In the genomic region with DNA sequence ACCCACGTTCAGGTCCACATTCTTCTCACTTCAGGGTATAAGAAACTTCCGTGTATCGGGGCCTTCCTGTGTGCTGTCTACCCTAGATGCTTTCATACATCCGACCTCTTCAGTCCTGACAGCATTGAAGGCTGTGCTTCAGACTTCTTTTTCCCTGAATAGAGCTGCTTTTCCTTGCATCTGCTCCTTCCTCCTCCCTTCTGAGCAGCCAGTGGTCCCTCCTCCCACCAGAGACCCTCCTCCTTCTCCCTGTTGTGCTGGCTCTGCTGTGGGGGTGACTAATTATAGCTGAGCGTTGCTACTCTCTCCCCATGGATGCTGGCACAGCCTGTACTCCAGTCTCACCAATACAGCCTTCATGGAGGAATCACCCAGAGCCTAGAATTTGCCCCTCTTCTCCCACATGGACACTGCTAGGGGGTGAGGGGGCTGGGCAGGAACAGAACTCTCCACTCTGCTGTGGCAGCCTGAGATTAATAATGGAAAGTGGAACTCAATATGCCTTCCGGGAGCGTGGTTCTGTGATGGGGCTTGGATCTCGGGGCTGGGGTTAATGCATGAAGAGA, we compare ENCODE assay signal across 12 cellular contexts. TPM values are rescaled to one million over a fixed set of nuclear protein-coding genes. Genes with fewer than 3 reads are reported as not detected.
DNase-seq lines count a peak whose midpoint lies in the region; ATAC-seq and TF ChIP-seq lines count a peak whose summit lies in the region.
"Had no signal": no experiment of that assay in that cellular context is flagged by ENCODE, and none has a peak within 500 bp of the region (broad histone marks: within the 10 kb centered on the region; RNA-seq: fewer than 3 reads in every experiment).

No MANE protein-coding gene starts in this region.

- POLR2A ChIA-PET in naive thymus-derived CD8-positive, alpha-beta T cell (lab: Charles Lee): no interaction called here

- H3K9me3 Mint-ChIP-seq in CD4-positive, CD25-positive, alpha-beta regulatory T cell: no peaks in the 10 kb centered on the region
- no peaks in the 10 kb centered on the region for H3K9me3 Mint-ChIP-seq in HFFc6
- H3K9me3 Mint-ChIP-seq in naive thymus-derived CD8-positive, alpha-beta T cell: no peaks in the 10 kb centered on the region

- no peak for TF ChIP-seq CTCF in HFFc6 (IDR thresholded peaks at IDR 0.05)
- no peak for TF ChIP-seq CTCF in astrocyte of the cerebellum (IDR thresholded peaks at IDR 0.05; ENCODE audit: low read depth, low read length, missing control alignments)

- no peak overlapping the region for H3K27ac ChIP-seq in CD4-positive, CD25-positive, alpha-beta regulatory T cell (ENCODE audit: insufficient read depth, low read length, poor library complexity, severe bottlenecking)

- no peak for ATAC-seq in CD4-positive, CD25-positive, alpha-beta regulatory T cell (ENCODE audit: low read depth in 2 of 2)
- no peak for ATAC-seq in naive thymus-derived CD8-positive, alpha-beta T cell
- no peak for ATAC-seq in HG03565 (IDR thresholded peaks at IDR 0.05; ENCODE audit: unreplicated experiment)
- ATAC-seq in GM21381 (IDR thresholded peaks at IDR 0.05; ENCODE audit: unreplicated experiment): no peak
- ATAC-seq: left colon, sciatic nerve had no signal

- peaks cover 43% of the 10 kb centered on the region for H3K4me1 ChIP-seq in CD4-positive, CD25-positive, alpha-beta regulatory T cell (ENCODE audit: control insufficient read depth, insufficient read depth, low read length, poor library complexity, severe bottlenecking)

- no peaks in the 10 kb centered on the region for H3K9me3 ChIP-seq in CD4-positive, CD25-positive, alpha-beta regulatory T cell (ENCODE audit: control insufficient read depth in 2 of 2, low read length in 2 of 2)

- H3K4me1 Mint-ChIP-seq in CD4-positive, CD25-positive, alpha-beta regulatory T cell: peaks cover 0 to 41% (median 26%) of the 10 kb centered on the region in 4 donors
- H3K4me1 Mint-ChIP-seq in HFFc6 (ENCODE audit: low read depth): peaks cover 36% of the 10 kb centered on the region
- H3K4me1 Mint-ChIP-seq in naive thymus-derived CD8-positive, alpha-beta T cell: peaks cover 22 to 40% (median 34%) of the 10 kb centered on the region in 4 donors

- H3K4me3 ChIP-seq in CD4-positive, CD25-positive, alpha-beta regulatory T cell (ENCODE audit: low read depth, low read length): no peak overlapping the region
- H3K4me3 ChIP-seq in astrocyte of the cerebellum (ENCODE audit: low read depth, low read length): peak overlapping the region; percentile 91

- no peak for DNase-seq in CD4-positive, CD25-positive, alpha-beta regulatory T cell
- DNase-seq in HFFc6: no peak
- no peak for DNase-seq in astrocyte of the cerebellum (ENCODE audit: low read depth)
- no peak for DNase-seq in naive thymus-derived CD8-positive, alpha-beta T cell
- no peak for DNase-seq in NCI-H1092 treated with DMSO at 0.1 percent for 48 hours (lab: John Stamatoyannopoulos, UW)
- no peak for DNase-seq in GF-D8 (lab: John Stamatoyannopoulos, UW)
- DNase-seq: left colon; NCI-H1105 treated with DMSO at 0.1 percent for 48 hours; stimulated activated naive CD4-positive, alpha-beta T cell had no signal

- H3K36me3 Mint-ChIP-seq in CD4-positive, CD25-positive, alpha-beta regulatory T cell: no peaks in the 10 kb centered on the region
- no peaks in the 10 kb centered on the region; the same call in 1 of the 2 replicates for H3K36me3 Mint-ChIP-seq in HFFc6 (ENCODE audit: low read depth)
- H3K36me3 Mint-ChIP-seq in naive thymus-derived CD8-positive, alpha-beta T cell: no peaks in the 10 kb centered on the region

- in situ Hi-C loops in astrocyte of the cerebellum (cut with HindIII; ENCODE audit: low sequenced_read_pairs): no loop called here

- peaks cover 13% of the 10 kb centered on the region for H3K27me3 ChIP-seq in CD4-positive, CD25-positive, alpha-beta regulatory T cell (ENCODE audit: control insufficient read depth, insufficient read depth, low read length)

- H3K4me3 Mint-ChIP-seq in CD4-positive, CD25-positive, alpha-beta regulatory T cell: peak overlapping the region; percentile 74 to 95 (median 87)
- H3K4me3 Mint-ChIP-seq in HFFc6: peak overlapping the region; percentile 89
- peak overlapping the region; percentile 71 to 90 (median 82) for H3K4me3 Mint-ChIP-seq in naive thymus-derived CD8-positive, alpha-beta T cell

- peaks cover 31% of the 10 kb centered on the region for H3K27me3 Mint-ChIP-seq in CD4-positive, CD25-positive, alpha-beta regulatory T cell
- peaks cover 2% of the 10 kb centered on the region for H3K27me3 Mint-ChIP-seq in HFFc6 (ENCODE audit: insufficient read depth)
- peaks cover 0 to 12% (median 0%) of the 10 kb centered on the region in 5 donors for H3K27me3 Mint-ChIP-seq in naive thymus-derived CD8-positive, alpha-beta T cell

- H3K27ac Mint-ChIP-seq in CD4-positive, CD25-positive, alpha-beta regulatory T cell: peak overlapping the region in 2 of 3 donors; percentile 48 to 82
- peak overlapping the region; percentile 77 for H3K27ac Mint-ChIP-seq in HFFc6
- H3K27ac Mint-ChIP-seq in naive thymus-derived CD8-positive, alpha-beta T cell: peak overlapping the region in 4 of 10 donors; percentile 41 to 86 (median 58)

- no peaks in the 10 kb centered on the region for H3K36me3 ChIP-seq in CD4-positive, CD25-positive, alpha-beta regulatory T cell (ENCODE audit: control insufficient read depth, insufficient read depth, low read length)

RNA-seq across cellular contexts. Expression of a gene that starts 1.1 kb away (rescaled TPM):
- total RNA-seq in CD4-positive, CD25-positive, alpha-beta regulatory T cell: 1.3 TPM
- polyA plus RNA-seq in CD4-positive, CD25-positive, alpha-beta regulatory T cell: not detected
- 1 to 10 TPM; 3.3 to 4.2 (median 3.7) TPM for total RNA-seq in HFFc6 (2021; fragmentation: NEBNext Ultra II Directional; extraction: Animal tissue kit (Norgen Biotek cat#: 25700))
- 1 to 10 TPM; 1.6 to 2.7 TPM for total RNA-seq in naive thymus-derived CD8-positive, alpha-beta T cell
- polyA plus RNA-seq in naive thymus-derived CD8-positive, alpha-beta T cell: under 1 TPM; 0.04 to 0.20 (median 0.19) TPM

RNA-seq across cellular contexts. Expression of a gene that starts 2.6 kb away (rescaled TPM):
- 34.5 TPM for total RNA-seq in CD4-positive, CD25-positive, alpha-beta regulatory T cell
- 1 to 10 TPM; 1.9 to 4.5 (median 3.4) TPM for polyA plus RNA-seq in CD4-positive, CD25-positive, alpha-beta regulatory T cell
- total RNA-seq in HFFc6 (2021; fragmentation: NEBNext Ultra II Directional; extraction: Animal tissue kit (Norgen Biotek cat#: 25700)): 10 to 100 TPM; 46.3 to 55.9 (median 51.1) TPM
- total RNA-seq in naive thymus-derived CD8-positive, alpha-beta T cell: 10 to 100 TPM; 34.5 to 47.3 TPM
- 1 to 10 TPM; 1.6 to 3.0 (median 2.3) TPM for polyA plus RNA-seq in naive thymus-derived CD8-positive, alpha-beta T cell

RNA-seq across cellular contexts. Expression of a gene that starts 22.9 kb away (rescaled TPM):
- 31.0 TPM for total RNA-seq in CD4-positive, CD25-positive, alpha-beta regulatory T cell
- polyA plus RNA-seq in CD4-positive, CD25-positive, alpha-beta regulatory T cell: 100 to 1,000 TPM in 2 of 4 donors, 10 to 100 TPM in 2; 91.8 to 141 (median 98.7) TPM
- total RNA-seq in HFFc6 (2021; fragmentation: NEBNext Ultra II Directional; extraction: Animal tissue kit (Norgen Biotek cat#: 25700)): 10 to 100 TPM; 50.9 to 67.8 (median 58.4) TPM
- 10 to 100 TPM; 40.0 to 40.2 TPM for total RNA-seq in naive thymus-derived CD8-positive, alpha-beta T cell
- 10 to 100 TPM; 65.3 to 88.4 (median 76.4) TPM for polyA plus RNA-seq in naive thymus-derived CD8-positive, alpha-beta T cell

RNA-seq across cellular contexts. Expression of a gene that starts 29.5 kb away (rescaled TPM):
- total RNA-seq in CD4-positive, CD25-positive, alpha-beta regulatory T cell: 10.0 TPM
- polyA plus RNA-seq in CD4-positive, CD25-positive, alpha-beta regulatory T cell: 1 to 10 TPM; 1.4 to 5.3 (median 2.8) TPM
- 10 to 100 TPM in 5 of 6 experiments, 1 to 10 TPM in 1; 8.6 to 14.1 (median 13.0) TPM for total RNA-seq in HFFc6 (2021; fragmentation: NEBNext Ultra II Directional; extraction: Animal tissue kit (Norgen Biotek cat#: 25700))
- total RNA-seq in naive thymus-derived CD8-positive, alpha-beta T cell: 10 to 100 TPM; 39.1 to 41.0 TPM
- 10 to 100 TPM in 1 of 3 donors, 1 to 10 TPM in 2; 7.9 to 11.7 (median 8.3) TPM for polyA plus RNA-seq in naive thymus-derived CD8-positive, alpha-beta T cell

RNA-seq across cellular contexts. Expression of a gene that starts 50.9 kb away (rescaled TPM):
- 2.2 TPM for total RNA-seq in CD4-positive, CD25-positive, alpha-beta regulatory T cell
- polyA plus RNA-seq in CD4-positive, CD25-positive, alpha-beta regulatory T cell: under 1 TPM in 1 of 4 donors, not detected in 3; 0.09 TPM
- 1 to 10 TPM in 3 of 6 experiments, under 1 TPM in 3; 0.79 to 1.3 (median 1.1) TPM for total RNA-seq in HFFc6 (2021; fragmentation: NEBNext Ultra II Directional; extraction: Animal tissue kit (Norgen Biotek cat#: 25700))
- total RNA-seq in naive thymus-derived CD8-positive, alpha-beta T cell: 1 to 10 TPM; 5.0 to 5.6 TPM
- not detected for polyA plus RNA-seq in naive thymus-derived CD8-positive, alpha-beta T cell
